ENCODE assay signal across 24 cellular contexts in genomic region chr7:133167300-133167699, GRCh38.
"Had no signal": no experiment of that assay in that cellular context is flagged by ENCODE, and none has a peak within 500 bp of the region (broad histone marks: within the 10 kb centered on the region; RNA-seq: fewer than 3 reads in every experiment).

No MANE protein-coding gene starts in this region.

- H3K36me3 ChIP-seq: SJSA1 had no signal

- H3K27ac ChIP-seq: KMS-11, SJSA1 had no signal

- H3K4me2 ChIP-seq: KMS-11, SK-N-SH had no signal

- H3K4me1 ChIP-seq: SJSA1 had no signal

- H3K4me3 ChIP-seq: SJSA1 had no signal

- ATAC-seq: T-cell had no signal

- H3K9me3 ChIP-seq: SJSA1, SK-N-SH had no signal

- H3K9ac ChIP-seq: KMS-11, SK-N-SH had no signal

- DNase-seq: IMR-90, Kasumi-1, NCI-H1092, NCI-H1105 treated with DMSO at 0.1 percent for 48 hours, NCI-H1417 treated with DMSO at 0.1 percent for 48 hours, NCI-H146, NCI-H1694 treated with DMSO at 0.1 percent for 48 hours, NCI-H1930, NCI-H2081, NCI-H2107, NCI-H2227 treated with DMSO at 0.1 percent for 48 hours, NCI-H446, NCI-H510A, NCI-H524 treated with DMSO at 0.1 percent for 48 hours, NCI-H69, NCI-H774, Right ventricle myocardium superior, RPMI8226, SIG-M5, SK-N-SH, SW 1271, T-cell had no signal
